Comparison of ENCODE assay signal across 8 cellular contexts in the genomic region with DNA sequence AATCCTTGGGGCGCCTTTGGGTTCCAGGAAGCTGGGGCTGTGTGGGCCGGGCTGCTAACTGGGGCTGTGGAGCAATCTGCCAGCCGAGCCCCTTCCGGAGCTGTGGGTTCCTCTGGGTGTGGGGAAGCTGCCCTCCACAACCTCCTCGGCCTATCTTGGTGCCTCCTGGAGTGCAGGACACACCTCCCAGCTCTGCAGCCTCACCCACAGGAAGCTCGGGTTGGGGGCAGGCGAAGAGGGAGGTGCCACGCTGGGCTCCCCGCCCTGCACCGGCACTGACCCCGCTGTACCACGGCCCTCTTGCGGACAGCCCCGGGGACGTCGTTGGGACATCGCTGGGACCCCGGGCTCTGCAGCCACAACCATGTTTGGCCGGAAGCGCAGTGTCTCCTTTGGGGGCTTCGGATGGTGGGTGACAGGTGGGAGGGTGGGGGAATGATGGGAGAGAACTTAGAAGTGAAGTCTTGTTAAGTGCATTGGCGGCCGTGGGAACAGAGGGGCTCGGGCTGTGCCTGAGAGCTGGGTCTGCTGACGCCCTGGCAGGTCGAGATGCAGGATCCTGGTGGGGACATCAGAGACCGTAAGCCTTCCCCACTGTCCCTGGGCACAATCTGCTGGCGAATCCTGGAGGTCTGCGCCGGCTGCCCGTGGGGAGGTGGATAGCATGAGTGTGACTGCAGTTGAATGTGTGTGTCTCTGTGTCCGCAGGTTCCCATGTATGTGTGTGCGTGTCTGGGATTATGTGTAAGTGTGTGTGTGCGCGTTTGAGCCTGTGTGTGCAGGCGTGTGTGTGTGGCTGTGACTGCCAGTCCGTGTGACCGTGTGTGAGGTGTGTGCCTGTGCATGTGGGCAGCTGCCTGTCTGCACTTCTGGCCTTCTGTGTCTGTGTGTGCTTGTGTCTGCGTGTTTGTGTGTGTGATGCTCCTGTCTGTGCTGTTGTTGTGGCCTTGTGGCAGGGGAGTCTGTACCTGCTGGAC. TPM values are rescaled to one million over a fixed set of nuclear protein-coding genes. Genes with fewer than 3 reads are reported as not detected.
DNase-seq lines count a peak whose midpoint lies in the region; ATAC-seq, FAIRE-seq and TF ChIP-seq lines count a peak whose summit lies in the region.

TSS of gene RAP1GAP2 (plus strand) at position 275 of the 977 bp plus-strand sequence. CDS start at position 365, 90 bp downstream.

- no peaks in the 10 kb centered on the region for H4K20me1 ChIP-seq in neural cell (ENCODE audit: insufficient read depth)

- ATAC-seq in GM21367 (IDR thresholded peaks at IDR 0.05; ENCODE audit: unreplicated experiment), result no peak

- peaks cover 22% of the 10 kb centered on the region for H3K4me1 ChIP-seq in thymus (ENCODE audit: control insufficient read depth, insufficient read depth, low read length)

- TF ChIP-seq CTCF in GM12865 (IDR thresholded peaks at IDR 0.05; ENCODE audit: insufficient read depth, low read depth, low read length, missing control alignments), result no peak
- no peak for TF ChIP-seq CTCF in bronchial epithelial cell (IDR thresholded peaks at IDR 0.05; ENCODE audit: insufficient read depth, low read length, severe bottlenecking)
- TF ChIP-seq CTCF in neural cell (IDR thresholded peaks at IDR 0.05; ENCODE audit: poor library complexity, severe bottlenecking), result no peak

- no peak for TF ChIP-seq RAD21 in neural cell (conservative IDR thresholded peaks at IDR 0.05)

- peak; percentile 86 for FAIRE-seq in bronchial epithelial cell (lab: Jason Lieb, UNC)

- WGBS in thymus, result 5% methylated on average over 39 of the region's 39 CpGs

- no peak within 1 kb of the TSS for H2AFZ ChIP-seq in neural cell (ENCODE audit: low read depth, low read length)

- no peak for TF ChIP-seq EP300 in neural cell (conservative IDR thresholded peaks at IDR 0.05; ENCODE audit: poor library complexity, severe bottlenecking)

- DNase-seq in GM12865 (ENCODE audit: low read depth) (peak; percentile 72), UCSD-AML1 (lab: John Stamatoyannopoulos, UW; ENCODE audit: unreplicated experiment) (peak; percentile 93), bronchial epithelial cell (ENCODE audit: low read depth) (no peak), H4 (ENCODE audit: low spot score) (no peak), amniotic stem cell (lab: John Stamatoyannopoulos, UW) (no peak)

- H3K79me2 ChIP-seq in neural cell (replicated peaks; ENCODE audit: insufficient read depth, low read length), result no peaks in the 10 kb centered on the region

- no peaks in the 10 kb centered on the region for H3K9me3 ChIP-seq in neural cell (ENCODE audit: low read length)
- H3K9me3 ChIP-seq in thymus (ENCODE audit: control insufficient read depth), result no peaks in the 10 kb centered on the region

- H3K4me2 ChIP-seq in neural cell (ENCODE audit: low read length), result no peak within 1 kb of the TSS

- no peak within 1 kb of the TSS for H3K27ac ChIP-seq in neural cell (ENCODE audit: low read length)
- no peak within 1 kb of the TSS for H3K27ac ChIP-seq in thymus (ENCODE audit: low read depth)

- no peaks in the 10 kb centered on the region for H3F3A ChIP-seq in neural cell (ENCODE audit: insufficient read depth, low read length, poor library complexity, severe bottlenecking)

- no peaks in the 10 kb centered on the region for H3K9me2 ChIP-seq in neural cell (ENCODE audit: insufficient read depth, low read length)

- H3K27me3 ChIP-seq in bronchial epithelial cell (ENCODE audit: control insufficient read depth, insufficient read depth, low read length), result peaks cover 4% of the 10 kb centered on the region
- no peaks in the 10 kb centered on the region for H3K27me3 ChIP-seq in neural cell (ENCODE audit: insufficient read depth, low read depth, low read length)
- H3K27me3 ChIP-seq in thymus (ENCODE audit: control insufficient read depth, insufficient read depth), result peaks cover 8% of the 10 kb centered on the region

- no peak within 1 kb of the TSS for H3K9ac ChIP-seq in neural cell (ENCODE audit: low read length)

- no peaks in the 10 kb centered on the region for H3K36me3 ChIP-seq in bronchial epithelial cell (ENCODE audit: control insufficient read depth, insufficient read depth, low read length)
- H3K36me3 ChIP-seq in neural cell (ENCODE audit: insufficient read depth, low read length), result no peaks in the 10 kb centered on the region
- H3K36me3 ChIP-seq in thymus (ENCODE audit: control insufficient read depth, insufficient read depth), result no peaks in the 10 kb centered on the region

- H3K4me3 ChIP-seq in GM12865 (ENCODE audit: low read depth, low read length), result peak within 1 kb of the TSS; percentile 9
- no peak within 1 kb of the TSS for H3K4me3 ChIP-seq in bronchial epithelial cell (ENCODE audit: low read depth, low read length)
- no peak within 1 kb of the TSS for H3K4me3 ChIP-seq in neural cell (ENCODE audit: low read length)
- H3K4me3 ChIP-seq in thymus (ENCODE audit: low read length), result peak within 1 kb of the TSS; percentile 34

TF ChIP-seq in neural cell, 6 proteins besides CTCF, POLR2A, EP300 and RAD21:
- TF ChIP-seq SMC3 (conservative IDR thresholded peaks at IDR 0.05; ENCODE audit: poor library complexity), result no peak

RNA-seq across cellular contexts. Expression of gene RAP1GAP2, which starts in this region (rescaled TPM):
- 11.4 and 15.0 TPM in 2 replicates for total RNA-seq in bronchial epithelial cell
- polyA plus RNA-seq in neural cell (14.8 and 20.1 TPM in 2 replicates), thymus (1.6 TPM)
- polyA minus RNA-seq in neural cell, result 21.4 and 24.3 TPM in 2 replicates
- 2.0 and 2.4 TPM in 2 replicates for total RNA-seq in H4 (2014; rRNA removed; shearing (Covaris generic))

Comparison
In these comparisons a context has a peak if more than half of its experiments do, and no peak if none do; other contexts are left out.
1. DNase-seq: peak in GM12865 (single experiment) and UCSD-AML1 (single experiment); none in bronchial epithelial cell (single experiment), H4 (single experiment) and amniotic stem cell (single experiment).
2. H3K4me3 ChIP-seq: peak in GM12865 (single experiment) and thymus (single experiment); none in bronchial epithelial cell (single experiment) and neural cell (single experiment).